In genomic region chr1:25658791-25659431, GRCh38 we compare ENCODE assay signal across 1 cellular context.
TF ChIP-seq lines count a peak whose summit lies in the region.

No MANE protein-coding gene starts in this region.

TF ChIP-seq in H1, 55 proteins besides CTCF, POLR2A, EP300 and RAD21 (continued from another document):
- no peak for TF ChIP-seq CHD7 (IDR thresholded peaks at IDR 0.05; ENCODE audit: insufficient replicate concordance, low read length)
- no peak for TF ChIP-seq ATF3 (IDR thresholded peaks at IDR 0.05; ENCODE audit: insufficient read depth, low read depth, low read length)
- TF ChIP-seq NRF1 (IDR thresholded peaks at IDR 0.05; ENCODE audit: low read depth, low read length): no peak
- TF ChIP-seq MAX (IDR thresholded peaks at IDR 0.05): no peak
- no peak for TF ChIP-seq EGR1 (IDR thresholded peaks at IDR 0.05; ENCODE audit: borderline replicate concordance, low read depth, low read length)
- no peak for TF ChIP-seq RNF2 (IDR thresholded peaks at IDR 0.05; ENCODE audit: borderline replicate concordance, low read depth, low read length, missing control alignments, poor library complexity, severe bottlenecking)
- TF ChIP-seq CHD1 (IDR thresholded peaks at IDR 0.05; ENCODE audit: low read depth, low read length): no peak
- no peak for TF ChIP-seq KDM1A (IDR thresholded peaks at IDR 0.05; ENCODE audit: borderline replicate concordance, low read length)
